ENCODE assay signal across 1 cellular context in the genomic region with DNA sequence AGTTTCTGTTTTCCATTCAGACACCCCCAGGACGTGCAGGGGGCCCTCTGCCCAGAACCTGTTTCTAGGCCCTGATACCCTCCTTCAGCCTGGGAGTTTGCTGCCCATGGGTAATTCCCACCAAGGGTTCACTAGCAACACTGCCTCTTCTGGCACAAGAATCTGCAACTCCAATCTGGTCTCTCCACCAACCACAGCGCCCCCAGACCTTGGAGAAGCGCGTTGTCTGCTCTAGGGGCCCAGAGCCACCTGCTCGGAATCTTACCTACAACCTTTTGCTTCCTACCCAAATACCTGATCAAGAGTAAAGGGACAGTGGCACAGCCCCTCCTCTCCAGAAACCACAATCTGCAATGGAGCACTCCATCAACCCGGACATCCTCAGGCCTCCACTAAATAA.
A peak's percentile ranks its signal among the peaks of the same experiment; 100 is the strongest.
TF ChIP-seq lines count a peak whose summit lies in the region.

No MANE protein-coding gene starts in this region.

TF ChIP-seq in H1, 55 proteins besides CTCF, POLR2A, EP300 and RAD21:
- TF ChIP-seq SP2 (IDR thresholded peaks at IDR 0.05; ENCODE audit: low read length) (no peak), SUZ12 (IDR thresholded peaks at IDR 0.05; ENCODE audit: low read length) (no peak), KDM1A (IDR thresholded peaks at IDR 0.05; ENCODE audit: borderline replicate concordance, low read length) (no peak), BACH1 (IDR thresholded peaks at IDR 0.05; ENCODE audit: low read length) (no peak), GTF2F1 (IDR thresholded peaks at IDR 0.05; ENCODE audit: borderline replicate concordance, low read depth, low read length) (no peak), SIRT6 (IDR thresholded peaks at IDR 0.05; ENCODE audit: low read length) (no peak), BRCA1 (IDR thresholded peaks at IDR 0.05; ENCODE audit: low read depth, low read length) (no peak), RFX5 (IDR thresholded peaks at IDR 0.05; ENCODE audit: borderline replicate concordance, low read depth, low read length) (no peak), TAF1 (IDR thresholded peaks at IDR 0.05; ENCODE audit: low read depth, low read length) (peak; percentile 1; the same call in 1 of the 2 replicates)
